27 cellular contexts compared by ENCODE assay signal in the genomic region with DNA sequence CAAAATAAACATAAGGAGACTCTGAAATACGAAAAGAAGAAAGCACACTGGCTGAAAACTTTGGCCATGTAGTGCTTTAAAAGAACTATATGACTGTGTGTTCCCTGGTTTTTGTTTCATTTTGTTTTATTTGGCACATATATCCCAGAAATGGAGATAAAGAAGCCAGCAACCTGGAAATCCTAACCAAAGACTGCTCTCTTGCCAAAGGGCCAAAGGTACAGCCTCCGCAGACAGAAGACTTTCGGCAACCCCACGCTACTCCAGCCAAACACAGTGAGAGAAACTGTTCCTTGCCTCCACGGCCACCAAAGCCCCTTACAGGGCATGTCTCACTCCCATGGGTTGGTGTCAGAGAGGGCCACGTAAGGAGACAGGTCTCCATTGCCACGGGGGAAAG.
"Had no signal": no experiment of that assay in that cellular context is flagged by ENCODE, and none has a peak within 500 bp of the region (broad histone marks: within the 10 kb centered on the region; RNA-seq: fewer than 3 reads in every experiment).

No MANE protein-coding gene starts in this region.

- H3K4me1 Mint-ChIP-seq: activated CD4-positive, alpha-beta memory T cell treated with anti-CD3 and anti-CD28 coated beads, Interleukin-2, amount 10 ng/mL, durations not matched to agents 7 days and 5 days; activated CD4-positive, alpha-beta T cell treated with anti-CD3 and anti-CD28 coated beads, Interleukin-2, amount 10 ng/mL, durations not matched to agents 7 days and 5 days; activated naive CD4-positive, alpha-beta T cell treated with anti-CD3 and anti-CD28 coated beads, Interleukin-2, amount 10 ng/mL, durations not matched to agents 7 days and 5 days; activated naive CD8-positive, alpha-beta T cell treated with anti-CD3 and anti-CD28 coated beads, Interleukin-2, amount 10 ng/mL, durations not matched to agents 7 days and 5 days had no signal

- H3K27me3 ChIP-seq: body of pancreas, esophagus muscularis mucosa had no signal

- DNase-seq: activated CD4-positive, alpha-beta memory T cell treated with anti-CD3 and anti-CD28 coated beads, Interleukin-2, amount 10 ng/mL, durations not matched to agents 7 days and 5 days; activated CD4-positive, alpha-beta T cell treated with anti-CD3 and anti-CD28 coated beads for 1 hour; activated CD4-positive, alpha-beta T cell treated with anti-CD3 and anti-CD28 coated beads for 4 hours; activated CD4-positive, alpha-beta T cell treated with anti-CD3 and anti-CD28 coated beads, Interleukin-2, amount 10 ng/mL, durations not matched to agents 7 days and 5 days; activated CD4-positive, alpha-beta T cell treated with anti-CD3 and anti-CD28 coated beads, Interleukin-2, amount 50 U/mL, for 4 hours; activated CD8-positive, alpha-beta memory T cell treated with anti-CD3 and anti-CD28 coated beads, Interleukin-2, amount 50 U/mL, for 48 hours; activated gamma-delta T cell; activated naive CD4-positive, alpha-beta T cell; activated naive CD4-positive, alpha-beta T cell treated with anti-CD3 and anti-CD28 coated beads, Interleukin-2, amount 10 ng/mL, durations not matched to agents 7 days and 5 days; activated naive CD8-positive, alpha-beta T cell treated with anti-CD3 and anti-CD28 coated beads, Interleukin-2, amount 10 ng/mL, durations not matched to agents 7 days and 5 days; activated T-cell treated with anti-CD3 and anti-CD28 coated beads for 4 hours; activated T-cell treated with anti-CD3 and anti-CD28 coated beads, Interleukin-2, amount 50 U/mL, for 24 hours; activated T-cell treated with anti-CD3 and anti-CD28 coated beads, Interleukin-2, amount 50 U/mL, for 72 hours; body of pancreas; caudate nucleus; cortex of kidney; dermis blood vessel endothelial cell; effector CD4-positive, alpha-beta T cell; effector memory CD8-positive, alpha-beta T cell; erythroblast; foreskin fibroblast; head of caudate nucleus; T-helper 2 cell had no signal

- H3K9me3 Mint-ChIP-seq: activated CD4-positive, alpha-beta T cell treated with anti-CD3 and anti-CD28 coated beads, Interleukin-2, amount 10 ng/mL, durations not matched to agents 7 days and 5 days had no signal

- H3K27ac ChIP-seq: body of pancreas, esophagus muscularis mucosa, VCaP had no signal

- H3K4me3 ChIP-seq: body of pancreas, esophagus muscularis mucosa had no signal

- H3K27me3 Mint-ChIP-seq: activated CD4-positive, alpha-beta memory T cell treated with anti-CD3 and anti-CD28 coated beads, Interleukin-2, amount 10 ng/mL, durations not matched to agents 7 days and 5 days; activated CD4-positive, alpha-beta T cell treated with anti-CD3 and anti-CD28 coated beads, Interleukin-2, amount 10 ng/mL, durations not matched to agents 7 days and 5 days; activated naive CD4-positive, alpha-beta T cell treated with anti-CD3 and anti-CD28 coated beads, Interleukin-2, amount 10 ng/mL, durations not matched to agents 7 days and 5 days; activated naive CD8-positive, alpha-beta T cell treated with anti-CD3 and anti-CD28 coated beads, Interleukin-2, amount 10 ng/mL, durations not matched to agents 7 days and 5 days; activated T-cell treated with anti-CD3 and anti-CD28 coated beads, Interleukin-2, amount 50 U/mL, for 24 hours; effector memory CD8-positive, alpha-beta T cell had no signal

- ATAC-seq: activated naive CD4-positive, alpha-beta T cell treated with anti-CD3 and anti-CD28 coated beads, Interleukin-2, amount 50 U/mL, for 72 hours; activated T-cell treated with anti-CD3 and anti-CD28 coated beads, Interleukin-2, amount 50 U/mL, for 72 hours; body of pancreas; effector memory CD8-positive, alpha-beta T cell; WTC11 had no signal

- H3K36me3 Mint-ChIP-seq: activated naive CD4-positive, alpha-beta T cell treated with anti-CD3 and anti-CD28 coated beads, Interleukin-2, amount 10 ng/mL, durations not matched to agents 7 days and 5 days; activated naive CD4-positive, alpha-beta T cell treated with anti-CD3 and anti-CD28 coated beads, Interleukin-2, amount 50 U/mL, for 72 hours; activated naive CD8-positive, alpha-beta T cell treated with anti-CD3 and anti-CD28 coated beads, Interleukin-2, amount 10 ng/mL, durations not matched to agents 7 days and 5 days had no signal

- H3K4me1 ChIP-seq: body of pancreas, esophagus muscularis mucosa had no signal

- H3K4me3 Mint-ChIP-seq: activated CD4-positive, alpha-beta memory T cell treated with anti-CD3 and anti-CD28 coated beads, Interleukin-2, amount 10 ng/mL, durations not matched to agents 7 days and 5 days; activated CD4-positive, alpha-beta T cell treated with anti-CD3 and anti-CD28 coated beads, Interleukin-2, amount 10 ng/mL, durations not matched to agents 7 days and 5 days; activated naive CD4-positive, alpha-beta T cell treated with anti-CD3 and anti-CD28 coated beads, Interleukin-2, amount 10 ng/mL, durations not matched to agents 7 days and 5 days; activated naive CD8-positive, alpha-beta T cell treated with anti-CD3 and anti-CD28 coated beads, Interleukin-2, amount 10 ng/mL, durations not matched to agents 7 days and 5 days; activated T-cell treated with anti-CD3 and anti-CD28 coated beads, Interleukin-2, amount 50 U/mL, for 24 hours; activated T-cell treated with anti-CD3 and anti-CD28 coated beads, Interleukin-2, amount 50 U/mL, for 72 hours; effector memory CD8-positive, alpha-beta T cell; WTC11 had no signal

- H3K36me3 ChIP-seq: esophagus muscularis mucosa had no signal

- H3K9me3 ChIP-seq: body of pancreas, esophagus muscularis mucosa had no signal

- H3K27ac Mint-ChIP-seq: activated CD4-positive, alpha-beta memory T cell treated with anti-CD3 and anti-CD28 coated beads, Interleukin-2, amount 10 ng/mL, durations not matched to agents 7 days and 5 days; activated CD4-positive, alpha-beta T cell treated with anti-CD3 and anti-CD28 coated beads, Interleukin-2, amount 10 ng/mL, durations not matched to agents 7 days and 5 days; activated naive CD4-positive, alpha-beta T cell treated with anti-CD3 and anti-CD28 coated beads, Interleukin-2, amount 10 ng/mL, durations not matched to agents 7 days and 5 days; activated naive CD4-positive, alpha-beta T cell treated with anti-CD3 and anti-CD28 coated beads, Interleukin-2, amount 50 U/mL, for 72 hours; activated naive CD8-positive, alpha-beta T cell treated with anti-CD3 and anti-CD28 coated beads, Interleukin-2, amount 10 ng/mL, durations not matched to agents 7 days and 5 days; activated T-cell treated with anti-CD3 and anti-CD28 coated beads, Interleukin-2, amount 50 U/mL, for 24 hours; activated T-cell treated with anti-CD3 and anti-CD28 coated beads, Interleukin-2, amount 50 U/mL, for 72 hours; effector memory CD8-positive, alpha-beta T cell; WTC11 had no signal
